ENCODE assay signal across 8 cellular contexts in genomic region chr16:4288148-4288921, GRCh38. TPM values are rescaled to one million over a fixed set of nuclear protein-coding genes. Genes with fewer than 3 reads are reported as not detected.
DNase-seq lines count a peak whose midpoint lies in the region; ATAC-seq and TF ChIP-seq lines count a peak whose summit lies in the region.

No MANE protein-coding gene starts in this region.

- H3K36me3 ChIP-seq in liver (ENCODE audit: control insufficient read depth in 4 of 4, insufficient read depth in 3 of 4, low read depth in 1 of 4, low read length in 3 of 4), result no peaks in the 10 kb centered on the region

- H3K4me1 Mint-ChIP-seq in Calu3 (ENCODE audit: low read depth, unreplicated experiment), result peaks cover 42% of the 10 kb centered on the region

- peaks cover 2 to 17% (median 7%) of the 10 kb centered on the region in 4 donors for H3K4me1 ChIP-seq in liver (ENCODE audit: control insufficient read depth in 4 of 4, insufficient read depth in 4 of 4, low read length in 3 of 4)

- 17% methylated on average over 22 of the region's 22 CpGs for WGBS in liver

- intact Hi-C loops in Calu3 (cut with micrococcal nuclease; ENCODE audit: unreplicated experiment), result loop anchor here (1.0 kb wide), 1 partner anchor 42 kb away; no protein-coding TSS in a partner anchor

- peak; percentile 85 to 90 for TF ChIP-seq RAD21 in liver (IDR thresholded peaks at IDR 0.05)

- no peaks in the 10 kb centered on the region for H3K9me3 ChIP-seq in liver (ENCODE audit: control insufficient read depth in 4 of 4, low read length in 3 of 4)

- H3K4me3 ChIP-seq in liver (ENCODE audit: low read depth in 1 of 3, low read length in 3 of 3), result no peak overlapping the region

- H3K27ac Mint-ChIP-seq in Calu3 (ENCODE audit: unreplicated experiment), result peak overlapping the region; percentile 30

- no peaks in the 10 kb centered on the region for H3K27me3 ChIP-seq in liver (ENCODE audit: control insufficient read depth in 4 of 4, insufficient read depth in 4 of 4, low read length in 3 of 4)

- H3K9ac ChIP-seq in liver (ENCODE audit: low read depth in 1 of 2, low read length in 2 of 2), result no peak overlapping the region

- TF ChIP-seq CTCF in Calu3 (IDR thresholded peaks at IDR 0.05; ENCODE audit: unreplicated experiment) (peak; percentile 96), liver (IDR thresholded peaks at IDR 0.05; ENCODE audit: low read depth, low read length, missing input control) (peak; percentile 76)

- ATAC-seq in GM21528 (IDR thresholded peaks at IDR 0.05; ENCODE audit: low FRiP score, unreplicated experiment), result peak; percentile 79

- no peaks in the 10 kb centered on the region for H3K9me3 Mint-ChIP-seq in Calu3 (ENCODE audit: low read depth, unreplicated experiment)

- DNase-seq in Calu3 (peak; percentile 93), NCI-H1092 (lab: John Stamatoyannopoulos, UW) (peak; percentile 48), cerebellum (ENCODE audit: low spot score) (peak; percentile 84), GOT3 (lab: John Stamatoyannopoulos, UW) (no peak)
- peak; percentile 61 to 79 for DNase-seq in activated CD4-positive, alpha-beta T cell treated with anti-CD3 and anti-CD28 coated beads for 24 hours (ENCODE audit: low read depth in 2 of 2)
- DNase-seq in stimulated activated CD8-positive, alpha-beta memory T cell treated with anti-CD3 and anti-CD28 coated beads, Interleukin-12 subunit alpha, Interleukin-12 subunit beta, amount 100 ng/mL, for 24 hours (ENCODE audit: extremely low read depth), result peak; percentile 61

- H3K4me3 Mint-ChIP-seq in Calu3 (ENCODE audit: low read depth, unreplicated experiment), result no peak overlapping the region

- CTCF ChIA-PET in Calu3 (lab: Charles Lee), result interaction anchor here (0.5 to 3.4 kb wide), 11 partner anchors 10 to 275 kb away, joined by 3 to 89 read pairs (median 5); partner anchors contain the start of genes PAM16 and TFAP4

- no peak overlapping the region for H3K27ac ChIP-seq in liver (ENCODE audit: low read depth in 1 of 2, low read length in 2 of 2)

- no peaks in the 10 kb centered on the region for H3K27me3 Mint-ChIP-seq in Calu3 (ENCODE audit: unreplicated experiment)

- peaks cover 6% of the 10 kb centered on the region for H3K36me3 Mint-ChIP-seq in Calu3 (ENCODE audit: insufficient read depth, unreplicated experiment)

- no TSS peak for BruUV-seq in Calu3 (replicated peaks; lab: Mats Ljungman, UMichigan)

TF ChIP-seq in liver, 16 proteins besides CTCF, POLR2A, EP300 and RAD21:
- TF ChIP-seq FOXA1 (IDR thresholded peaks at IDR 0.05), result no peak
- TF ChIP-seq NR2F2 (IDR thresholded peaks at IDR 0.05), result no peak
- TF ChIP-seq ATF3 (IDR thresholded peaks at IDR 0.05), result no peak
- no peak for TF ChIP-seq EGR1 (IDR thresholded peaks at IDR 0.05; ENCODE audit: low read depth in 2 of 2)
- TF ChIP-seq FOXA2 (IDR thresholded peaks at IDR 0.05), result no peak
- TF ChIP-seq ZBTB33 (IDR thresholded peaks at IDR 0.05), result no peak
- TF ChIP-seq REST (IDR thresholded peaks at IDR 0.05), result no peak
- no peak for TF ChIP-seq YY1 (IDR thresholded peaks at IDR 0.05)
- no peak for TF ChIP-seq JUND (IDR thresholded peaks at IDR 0.05)
- no peak for TF ChIP-seq TAF1 (conservative IDR thresholded peaks at IDR 0.05)
- no peak for TF ChIP-seq SP1 (IDR thresholded peaks at IDR 0.05)
- no peak for TF ChIP-seq HNF4G (IDR thresholded peaks at IDR 0.05)
- no peak for TF ChIP-seq RXRA (IDR thresholded peaks at IDR 0.05)

RNA-seq across cellular contexts. Expression of gene TFAP4, which starts 15.5 kb away (rescaled TPM):
- 31.4 and 31.9 TPM in 2 replicates for total RNA-seq in Calu3 (2022)
- 7.6 TPM for total RNA-seq in cerebellum
- 1 to 10 TPM; 2.8 to 3.8 TPM for total RNA-seq in liver
- 1 to 10 TPM; 1.5 to 3.5 TPM for polyA plus RNA-seq in liver

RNA-seq across cellular contexts. Expression of gene GLIS2, which starts 27.5 kb away (rescaled TPM):
- 22.1 and 24.5 TPM in 2 replicates for total RNA-seq in Calu3 (2022)
- 3.2 TPM for total RNA-seq in cerebellum
- total RNA-seq in liver, result 1 to 10 TPM; 1.0 to 1.2 TPM
- polyA plus RNA-seq in liver, result 1 to 10 TPM in 1 of 2 donors, under 1 TPM in 1; 0.68 to 1.4 TPM

RNA-seq across cellular contexts. Expression of gene SRL, which starts 46.5 kb away (rescaled TPM):
- total RNA-seq in Calu3 (2022) (0.12 TPM in 1 of 2 replicates, not detected in the other), cerebellum (1.2 TPM), liver (under 1 TPM; 0.14 to 0.17 TPM)
- polyA plus RNA-seq in liver, result under 1 TPM; 0.17 to 0.22 TPM
